In the genomic region with DNA sequence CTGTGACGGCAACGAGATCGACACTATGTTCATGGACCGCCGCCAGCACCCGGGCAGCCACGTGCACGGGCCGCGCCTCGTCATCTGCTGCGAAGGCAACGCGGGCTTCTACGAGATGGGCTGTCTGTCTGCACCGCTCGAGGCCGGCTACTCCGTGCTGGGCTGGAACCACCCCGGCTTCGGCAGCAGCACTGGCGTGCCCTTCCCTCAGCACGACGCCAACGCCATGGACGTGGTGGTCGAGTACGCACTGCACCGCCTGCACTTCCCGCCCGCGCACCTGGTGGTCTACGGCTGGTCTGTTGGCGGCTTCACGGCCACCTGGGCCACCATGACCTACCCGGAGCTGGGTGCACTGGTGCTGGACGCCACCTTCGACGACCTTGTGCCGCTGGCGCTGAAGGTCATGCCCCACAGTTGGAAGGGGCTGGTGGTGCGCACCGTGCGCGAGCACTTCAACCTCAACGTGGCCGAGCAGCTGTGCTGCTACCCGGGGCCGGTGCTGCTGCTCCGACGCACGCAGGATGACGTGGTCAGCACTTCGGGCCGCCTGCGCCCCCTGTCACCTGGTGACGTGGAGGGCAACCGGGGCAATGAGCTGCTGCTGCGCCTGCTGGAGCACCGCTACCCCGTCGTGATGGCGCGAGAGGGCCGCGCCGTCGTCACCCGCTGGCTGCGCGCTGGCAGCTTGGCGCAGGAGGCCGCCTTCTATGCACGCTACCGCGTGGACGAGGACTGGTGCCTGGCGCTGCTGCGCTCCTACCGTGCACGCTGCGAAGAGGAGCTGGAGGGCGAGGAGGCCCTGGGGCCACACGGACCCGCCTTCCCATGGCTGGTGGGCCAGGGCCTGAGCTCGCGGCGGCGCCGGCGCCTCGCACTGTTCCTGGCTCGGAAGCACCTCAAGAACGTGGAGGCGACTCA, we compare ENCODE assay signal across 30 cellular contexts. TPM values are rescaled to one million over a fixed set of nuclear protein-coding genes. Genes with fewer than 3 reads are reported as not detected.
DNase-seq lines count a peak whose midpoint lies in the region; ATAC-seq, FAIRE-seq and TF ChIP-seq lines count a peak whose summit lies in the region.
"Had no signal": no experiment of that assay in that cellular context is flagged by ENCODE, and none has a peak within 500 bp of the region (broad histone marks: within the 10 kb centered on the region; RNA-seq: fewer than 3 reads in every experiment).

No MANE protein-coding gene starts in this region.

- H3K79me2 ChIP-seq in osteoblast (ENCODE audit: insufficient read depth, low read length) = peaks cover 49% of the 10 kb centered on the region

- no peak overlapping the region for H3K4me3 ChIP-seq in RWPE2 (ENCODE audit: severe bottlenecking)
- no peak overlapping the region for H3K4me3 ChIP-seq in kidney (ENCODE audit: low read length in 2 of 2)
- no peak overlapping the region for H3K4me3 ChIP-seq in osteoblast (ENCODE audit: insufficient read depth, low read length)
- H3K4me3 ChIP-seq: SJCRH30 had no signal

- ATAC-seq in RWPE2 (ENCODE audit: low read depth) (no peak), HG03571 (IDR thresholded peaks at IDR 0.05; ENCODE audit: unreplicated experiment) (no peak)
- ATAC-seq in stimulated activated effector memory CD8-positive, alpha-beta T cell treated with anti-CD3 and anti-CD28 coated beads, Interleukin-12 subunit alpha, Interleukin-12 subunit beta, amount 100 ng/mL, for 72 hours = no peak
- ATAC-seq: Right ventricle myocardium inferior, SK-N-SH treated with all-trans-retinoic acid at 6 μM for 48 hours had no signal

- DNase-seq in HTR-8/SVneo (ENCODE audit: insufficient read length, low spot score) (no peak), RWPE2 (ENCODE audit: low spot score) (peak; percentile 91), kidney (peak; percentile 82), osteoblast (ENCODE audit: insufficient read length, low spot score, missing footprints) (peak; percentile 71), HT-29 (ENCODE audit: low spot score) (no peak)
- DNase-seq in stimulated activated CD4-positive, alpha-beta T cell treated with anti-CD3 and anti-CD28 coated beads, Interleukin-4, amount 100 ng/mL, for 24 hours = no peak
- DNase-seq in stimulated activated effector memory CD8-positive, alpha-beta T cell treated with anti-CD3 and anti-CD28 coated beads, Interleukin-12 subunit alpha, Interleukin-12 subunit beta, amount 100 ng/mL, for 72 hours (ENCODE audit: low spot score in 2 of 2) = no peak
- DNase-seq: CD4-positive, alpha-beta T cell; DMS53; GOT3; HCEC 1CT; NCI-H1092; NCI-H1417 treated with DMSO at 0.1 percent for 48 hours; NCI-H1694 treated with DMSO at 0.1 percent for 48 hours; NCI-H2081 treated with DMSO at 0.1 percent for 48 hours; NCI-H2171; NCI-H524 treated with DMSO at 0.1 percent for 48 hours; NCI-H774; SJCRH30 had no signal

- no peak overlapping the region for H2AFZ ChIP-seq in osteoblast (ENCODE audit: low read length)

- no peak overlapping the region for H3K9ac ChIP-seq in kidney (ENCODE audit: low read length in 2 of 2)

- TF ChIP-seq CTCF in RWPE2 (IDR thresholded peaks at IDR 0.05; ENCODE audit: poor library complexity, severe bottlenecking) = no peak
- TF ChIP-seq CTCF in kidney (IDR thresholded peaks at IDR 0.05; ENCODE audit: borderline replicate concordance, extremely low read depth, insufficient read depth) = no peak
- TF ChIP-seq CTCF in osteoblast (IDR thresholded peaks at IDR 0.05; ENCODE audit: extremely low read depth, low read depth, low read length) = no peak

- H3K4me1 ChIP-seq in RWPE2 (ENCODE audit: insufficient read depth, poor library complexity, severe bottlenecking) = peaks cover 6% of the 10 kb centered on the region
- H3K4me1 ChIP-seq in kidney (ENCODE audit: control insufficient read depth in 1 of 2, insufficient read depth in 1 of 2, low read depth in 1 of 2, low read length in 2 of 2) = peaks cover 27 to 32% of the 10 kb centered on the region in 2 donors
- H3K4me1 ChIP-seq in osteoblast (ENCODE audit: insufficient read depth, low read length) = peaks cover 32% of the 10 kb centered on the region

- peaks cover 50% of the 10 kb centered on the region for H3K4me1 Mint-ChIP-seq in stimulated activated effector memory CD8-positive, alpha-beta T cell treated with anti-CD3 and anti-CD28 coated beads, Interleukin-12 subunit alpha, Interleukin-12 subunit beta, amount 100 ng/mL, for 72 hours

- peaks cover 39% of the 10 kb centered on the region for H3K36me3 Mint-ChIP-seq in stimulated activated effector memory CD8-positive, alpha-beta T cell treated with anti-CD3 and anti-CD28 coated beads, Interleukin-12 subunit alpha, Interleukin-12 subunit beta, amount 100 ng/mL, for 72 hours

- intact Hi-C loops in kidney (cut with DNase I) = no loop called here

- H3K27ac ChIP-seq in RWPE2 (ENCODE audit: poor library complexity, severe bottlenecking) (no peak overlapping the region), kidney (ENCODE audit: low read depth in 2 of 2, low read length in 2 of 2) (no peak overlapping the region), osteoblast (ENCODE audit: low read depth, low read length) (no peak overlapping the region)
- H3K27ac ChIP-seq: SJCRH30 had no signal

- H3K4me3 Mint-ChIP-seq in stimulated activated effector memory CD8-positive, alpha-beta T cell treated with anti-CD3 and anti-CD28 coated beads, Interleukin-12 subunit alpha, Interleukin-12 subunit beta, amount 100 ng/mL, for 72 hours = no peak overlapping the region

- no peak overlapping the region for H3K27ac Mint-ChIP-seq in stimulated activated effector memory CD8-positive, alpha-beta T cell treated with anti-CD3 and anti-CD28 coated beads, Interleukin-12 subunit alpha, Interleukin-12 subunit beta, amount 100 ng/mL, for 72 hours

- H3K9me3 Mint-ChIP-seq in stimulated activated effector memory CD8-positive, alpha-beta T cell treated with anti-CD3 and anti-CD28 coated beads, Interleukin-12 subunit alpha, Interleukin-12 subunit beta, amount 100 ng/mL, for 72 hours = no peaks in the 10 kb centered on the region
- H3K9me3 Mint-ChIP-seq: CD4-positive, alpha-beta T cell; IgD-negative memory B cell had no signal

- H3K4me2 ChIP-seq in osteoblast (ENCODE audit: insufficient read depth, low read length) = no peak overlapping the region

- FAIRE-seq in HTR-8/SVneo (lab: Jason Lieb, UNC) (peak; percentile 68), kidney (lab: Jason Lieb, UNC) (no peak)
- FAIRE-seq: A204.1, RCC 7860 had no signal

- H3K36me3 ChIP-seq in RWPE2 (ENCODE audit: low read depth) = peaks cover 20% of the 10 kb centered on the region
- no peaks in the 10 kb centered on the region for H3K36me3 ChIP-seq in kidney (ENCODE audit: control insufficient read depth in 1 of 2, insufficient read depth in 2 of 2, low read length in 2 of 2)
- peaks cover 6% of the 10 kb centered on the region for H3K36me3 ChIP-seq in osteoblast (ENCODE audit: insufficient read depth, low read length)
- H3K36me3 ChIP-seq: SJCRH30 had no signal

- H3K9me3 ChIP-seq in RWPE2 (ENCODE audit: severe bottlenecking) = no peaks in the 10 kb centered on the region
- no peaks in the 10 kb centered on the region for H3K9me3 ChIP-seq in kidney (ENCODE audit: control insufficient read depth in 1 of 2, low read length in 2 of 2)
- no peaks in the 10 kb centered on the region for H3K9me3 ChIP-seq in osteoblast (ENCODE audit: low read depth, low read length)
- H3K9me3 ChIP-seq: BLaER1, SJCRH30 had no signal

- H4K20me1 ChIP-seq in osteoblast (ENCODE audit: insufficient read depth, low read length) = peaks cover 17% of the 10 kb centered on the region

- H3K27me3 ChIP-seq in RWPE2 (ENCODE audit: insufficient read depth, poor library complexity, severe bottlenecking) (peaks cover 4% of the 10 kb centered on the region), osteoblast (ENCODE audit: insufficient read depth, low read length) (no peaks in the 10 kb centered on the region)
- H3K27me3 ChIP-seq: BLaER1, SJCRH30 had no signal

RNA-seq across cellular contexts. Expression of gene ABHD16B, which starts 0.9 kb away (rescaled TPM):
- not detected for total RNA-seq in kidney
- polyA plus RNA-seq in kidney (ENCODE audit: insufficient read depth, low read depth, low replicate concordance) = not detected
- total RNA-seq in osteoblast = not detected in 2 replicates
- not detected in 2 replicates for total RNA-seq in HT-29 (2014; rRNA removed; shearing (Covaris generic))
- total RNA-seq: CD4-positive, alpha-beta T cell; Daoy; G401; HT1080; Right ventricle myocardium inferior; SJCRH30 had no signal
- polyA plus RNA-seq: AG04450 had no signal

RNA-seq across cellular contexts. Expression of gene TPD52L2, which starts 2.8 kb away (rescaled TPM):
- 78.0 TPM for total RNA-seq in kidney
- 73.1 TPM for polyA plus RNA-seq in kidney (ENCODE audit: insufficient read depth, low read depth, low replicate concordance)
- total RNA-seq in osteoblast = 99.6 and 115 TPM in 2 replicates
- total RNA-seq in HT-29 (2014; rRNA removed; shearing (Covaris generic)) = 151 and 156 TPM in 2 replicates

RNA-seq across cellular contexts. Expression of gene ZBTB46, which starts 31.2 kb away (rescaled TPM):
- 24.0 TPM for total RNA-seq in kidney
- 4.5 TPM for polyA plus RNA-seq in kidney (ENCODE audit: insufficient read depth, low read depth, low replicate concordance)
- total RNA-seq in osteoblast = under 0.01 and 0.36 TPM in 2 replicates
- total RNA-seq in HT-29 (2014; rRNA removed; shearing (Covaris generic)) = 3.3 and 5.3 TPM in 2 replicates

RNA-seq across cellular contexts. Expression of gene DNAJC5, which starts 32.7 kb away (rescaled TPM):
- 52.3 TPM for total RNA-seq in kidney
- polyA plus RNA-seq in kidney (ENCODE audit: insufficient read depth, low read depth, low replicate concordance) = 24.4 TPM
- 41.5 and 53.9 TPM in 2 replicates for total RNA-seq in osteoblast
- 106 and 109 TPM in 2 replicates for total RNA-seq in HT-29 (2014; rRNA removed; shearing (Covaris generic))

Comparison
In these comparisons a context has a peak if more than half of its experiments do, and no peak if none do; other contexts are left out.
1. DNase-seq: peak in RWPE2 (single experiment), kidney (single experiment) and osteoblast (single experiment); none in HTR-8/SVneo (single experiment), stimulated activated CD4-positive, alpha-beta T cell treated with anti-CD3 and anti-CD28 coated beads, Interleukin-4, amount 100 ng/mL, for 24 hours (single experiment), HT-29 (single experiment) and stimulated activated effector memory CD8-positive, alpha-beta T cell treated with anti-CD3 and anti-CD28 coated beads, Interleukin-12 subunit alpha, Interleukin-12 subunit beta, amount 100 ng/mL, for 72 hours (0 of 2).